In genomic region chr11:120523196-120523595, GRCh38 we compare ENCODE assay signal across 18 cellular contexts. TPM values are rescaled to one million over a fixed set of nuclear protein-coding genes. Genes with fewer than 3 reads are reported as not detected.
A peak's percentile ranks its signal among the peaks of the same experiment; 100 is the strongest.
DNase-seq lines count a peak whose midpoint lies in the region; TF ChIP-seq lines count a peak whose summit lies in the region.
"Had no signal": no experiment of that assay in that cellular context is flagged by ENCODE, and none has a peak within 500 bp of the region (broad histone marks: within the 10 kb centered on the region; RNA-seq: fewer than 3 reads in every experiment).

No MANE protein-coding gene starts in this region.

- peak overlapping the region; percentile 87 for H3K27ac Mint-ChIP-seq in neural progenitor cell
- no peak overlapping the region for H3K27ac Mint-ChIP-seq in MCF 10A (ENCODE audit: low read depth, unreplicated experiment)
- H3K27ac Mint-ChIP-seq: effector memory CD8-positive, alpha-beta T cell; HFFc6; T-helper 17 cell had no signal

- H3K4me3 ChIP-seq in neural progenitor cell (no peak overlapping the region), Peyer's patch (no peak overlapping the region)
- H3K4me3 ChIP-seq: testis had no signal

- no peaks in the 10 kb centered on the region for H4K20me1 ChIP-seq in neural progenitor cell (ENCODE audit: low read depth)

- H3K4me1 ChIP-seq in neural progenitor cell (peaks cover 21% of the 10 kb centered on the region), Peyer's patch (peaks cover 0 to 5% (median 0%) of the 10 kb centered on the region in 4 donors)
- H3K4me1 ChIP-seq: testis had no signal

- H2AFZ ChIP-seq in neural progenitor cell (replicated peaks) = no peak overlapping the region

- H3K9ac ChIP-seq in neural progenitor cell = no peak overlapping the region

- H3K27me3 Mint-ChIP-seq in neural progenitor cell (ENCODE audit: insufficient read depth, low read depth) (peaks cover 23% of the 10 kb centered on the region), MCF 10A (ENCODE audit: insufficient read depth, unreplicated experiment) (no peaks in the 10 kb centered on the region)

- no peak for TF ChIP-seq POLR2A in Peyer's patch (IDR thresholded peaks at IDR 0.05)

- no peaks in the 10 kb centered on the region for H3K9me3 Mint-ChIP-seq in neural progenitor cell
- no peaks in the 10 kb centered on the region for H3K9me3 Mint-ChIP-seq in MCF 10A (ENCODE audit: unreplicated experiment)
- H3K9me3 Mint-ChIP-seq: effector memory CD8-positive, alpha-beta T cell; HFFc6 had no signal

- H3K4me1 Mint-ChIP-seq in neural progenitor cell = peaks cover 23% of the 10 kb centered on the region
- no peaks in the 10 kb centered on the region for H3K4me1 Mint-ChIP-seq in MCF 10A (ENCODE audit: insufficient read depth, unreplicated experiment)
- H3K4me1 Mint-ChIP-seq: T-helper 17 cell had no signal

- POLR2A ChIA-PET in MCF 10A (lab: Yijun Ruan, JAX) = no interaction called here

- no peak for TF ChIP-seq CTCF in neural progenitor cell (IDR thresholded peaks at IDR 0.05)
- no peak for TF ChIP-seq CTCF in Peyer's patch (IDR thresholded peaks at IDR 0.05)
- TF ChIP-seq CTCF in MCF 10A (IDR thresholded peaks at IDR 0.05; ENCODE audit: unreplicated experiment) = no peak

- BruUV-seq in MCF 10A (replicated peaks; lab: Mats Ljungman, UMichigan) = no TSS peak

- H3K36me3 Mint-ChIP-seq in neural progenitor cell = no peaks in the 10 kb centered on the region
- no peaks in the 10 kb centered on the region for H3K36me3 Mint-ChIP-seq in MCF 10A (ENCODE audit: insufficient read depth, unreplicated experiment)

- peak; percentile 66 for DNase-seq in DMS53 (lab: John Stamatoyannopoulos, UW)
- peak; percentile 81 for DNase-seq in NCI-H1092 treated with DMSO at 0.1 percent for 48 hours (lab: John Stamatoyannopoulos, UW)
- DNase-seq in SHP77 (lab: John Stamatoyannopoulos, UW) = peak; percentile 39 to 68
- no peak for DNase-seq in neural progenitor cell (ENCODE audit: low spot score)
- DNase-seq in Peyer's patch = no peak
- no peak for DNase-seq in NCI-H524 (lab: John Stamatoyannopoulos, UW)
- DNase-seq in MCF 10A (ENCODE audit: unreplicated experiment) = no peak
- no peak for DNase-seq in kidney tubule cell (ENCODE audit: low spot score)
- DNase-seq: activated CD4-positive, CD25-positive, alpha-beta regulatory T cell; cerebellar nuclear complex; effector memory CD8-positive, alpha-beta T cell; HFFc6; hippocampal formation; left cardiac atrium; NCI-H82; stimulated activated CD4-positive, alpha-beta T cell treated with anti-CD3 and anti-CD28 coated beads, Interleukin-4, amount 100 ng/mL, for 4 hours; T-helper 17 cell; testis had no signal

- peak overlapping the region; percentile 22 for H3K4me2 ChIP-seq in neural progenitor cell

- H3K27me3 ChIP-seq in neural progenitor cell = no peaks in the 10 kb centered on the region
- no peaks in the 10 kb centered on the region for H3K27me3 ChIP-seq in Peyer's patch
- H3K27me3 ChIP-seq: testis had no signal

- H3K4me3 Mint-ChIP-seq in neural progenitor cell (peak overlapping the region; percentile 55), MCF 10A (ENCODE audit: unreplicated experiment) (no peak overlapping the region)
- H3K4me3 Mint-ChIP-seq: effector memory CD8-positive, alpha-beta T cell; HFFc6; T-helper 17 cell had no signal

- H3K27ac ChIP-seq in neural progenitor cell (no peak overlapping the region), Peyer's patch (no peak overlapping the region)
- H3K27ac ChIP-seq: testis had no signal

- no peaks in the 10 kb centered on the region for H3K79me2 ChIP-seq in neural progenitor cell (ENCODE audit: low read depth)

- CTCF ChIA-PET in MCF 10A (lab: Yijun Ruan, JAX) = interaction anchor here (1.5 kb wide), 1 partner anchor 12 kb away, joined by 5 read pairs; the partner anchor contains the start of gene GRIK4

- peaks cover 16% of the 10 kb centered on the region for H3F3A ChIP-seq in neural progenitor cell (ENCODE audit: low read depth)

- H3K9me3 ChIP-seq in neural progenitor cell (ENCODE audit: low read depth) = no peaks in the 10 kb centered on the region
- H3K9me3 ChIP-seq in Peyer's patch = no peaks in the 10 kb centered on the region
- H3K9me3 ChIP-seq: testis had no signal

- H3K36me3 ChIP-seq in neural progenitor cell (no peaks in the 10 kb centered on the region), Peyer's patch (no peaks in the 10 kb centered on the region)

- intact Hi-C loops in MCF 10A (cut with micrococcal nuclease) = no loop called here

RNA-seq across cellular contexts. Expression of gene GRIK4, which starts 11.6 kb away (rescaled TPM):
- total RNA-seq in neural progenitor cell (ENCODE audit: low replicate concordance) (0.36 and 0.68 TPM in 2 replicates), Peyer's patch (1 to 10 TPM in 1 of 4 donors, under 1 TPM in 1, not detected in 2; 0.40 to 2.5 TPM), MCF 10A (2022) (not detected in 2 replicates)
- total RNA-seq: HFFc6 had no signal

Comparison
In these comparisons a context has a peak if more than half of its experiments do, and no peak if none do; other contexts are left out.
1. DNase-seq: peak in DMS53 (single experiment), NCI-H1092 treated with DMSO at 0.1 percent for 48 hours (single experiment) and SHP77 (2 of 2); none in neural progenitor cell (single experiment), Peyer's patch (0 of 3), NCI-H524 (0 of 2), MCF 10A (single experiment) and kidney tubule cell (single experiment).